In genomic region chr16:54077412-54077821, GRCh38 we compare ENCODE assay signal across 15 cellular contexts.
DNase-seq lines count a peak whose midpoint lies in the region; ATAC-seq and TF ChIP-seq lines count a peak whose summit lies in the region.
"Had no signal": no experiment of that assay in that cellular context is flagged by ENCODE, and none has a peak within 500 bp of the region (broad histone marks: within the 10 kb centered on the region; RNA-seq: fewer than 3 reads in every experiment).

No MANE protein-coding gene starts in this region.

- H3K4me2 ChIP-seq in osteoblast (ENCODE audit: insufficient read depth, low read length): peak overlapping the region; percentile 31

- no peaks in the 10 kb centered on the region for H3K9me3 Mint-ChIP-seq in endothelial cell (ENCODE audit: unreplicated experiment)
- no peaks in the 10 kb centered on the region for H3K9me3 Mint-ChIP-seq in activated naive CD8-positive, alpha-beta T cell treated with anti-CD3 and anti-CD28 coated beads for 36 hours
- H3K9me3 Mint-ChIP-seq: effector memory CD8-positive, alpha-beta T cell; stimulated activated naive CD8-positive, alpha-beta T cell treated with anti-CD3 and anti-CD28 coated beads, Interleukin-15, amount 100 ng/mL, for 72 hours had no signal

- no peaks in the 10 kb centered on the region for H3K79me2 ChIP-seq in osteoblast (ENCODE audit: insufficient read depth, low read length)

- peaks cover 12% of the 10 kb centered on the region for H3K4me1 Mint-ChIP-seq in endothelial cell (ENCODE audit: unreplicated experiment)
- no peaks in the 10 kb centered on the region for H3K4me1 Mint-ChIP-seq in activated naive CD8-positive, alpha-beta T cell treated with anti-CD3 and anti-CD28 coated beads for 36 hours
- H3K4me1 Mint-ChIP-seq: stimulated activated naive CD8-positive, alpha-beta T cell treated with anti-CD3 and anti-CD28 coated beads, Interleukin-15, amount 100 ng/mL, for 72 hours had no signal

- H3K4me3 ChIP-seq in Panc1 (ENCODE audit: low read depth in 2 of 2, low read length in 2 of 2) (no peak overlapping the region), osteoblast (ENCODE audit: insufficient read depth, low read length) (no peak overlapping the region), upper lobe of right lung (no peak overlapping the region), tibial nerve (no peak overlapping the region)

- TF ChIP-seq CTCF in Panc1 (IDR thresholded peaks at IDR 0.05): no peak
- TF ChIP-seq CTCF in endothelial cell (IDR thresholded peaks at IDR 0.05; ENCODE audit: unreplicated experiment): no peak
- no peak for TF ChIP-seq CTCF in osteoblast (IDR thresholded peaks at IDR 0.05; ENCODE audit: extremely low read depth, low read depth, low read length)
- TF ChIP-seq CTCF in upper lobe of right lung (IDR thresholded peaks at IDR 0.05): no peak
- TF ChIP-seq CTCF in tibial nerve (IDR thresholded peaks at IDR 0.05): no peak

- DNase-seq in GM03348 (ENCODE audit: low spot score) (peak; percentile 20), Panc1 (ENCODE audit: low read depth, low spot score) (peak; percentile 64), endothelial cell (ENCODE audit: low spot score) (peak; percentile 10), osteoblast (ENCODE audit: insufficient read length, low spot score, missing footprints) (peak; percentile 73), upper lobe of right lung (no peak), tibial nerve (ENCODE audit: low spot score in 2 of 2) (no peak), NCI-H1930 (lab: John Stamatoyannopoulos, UW) (no peak)
- DNase-seq in activated naive CD8-positive, alpha-beta T cell treated with anti-CD3 and anti-CD28 coated beads for 36 hours: no peak
- DNase-seq: activated CD4-positive, alpha-beta T cell treated with anti-CD3 and anti-CD28 coated beads for 4 hours; activated naive CD4-positive, alpha-beta T cell; effector memory CD8-positive, alpha-beta T cell; NCI-H2171; SHP77; stimulated activated CD4-positive, alpha-beta T cell treated with anti-CD3 and anti-CD28 coated beads, Interleukin-4, amount 100 ng/mL, for 1 hour; stimulated activated naive CD8-positive, alpha-beta T cell treated with anti-CD3 and anti-CD28 coated beads, Interleukin-15, amount 100 ng/mL, for 72 hours had no signal

- in situ Hi-C loops in Panc1 (cut with HindIII; ENCODE audit: low pct_unique_long_range_greater_than_20kb, low sequenced_read_pairs): no loop called here

- no peak overlapping the region for H3K4me3 Mint-ChIP-seq in endothelial cell (ENCODE audit: unreplicated experiment)
- no peak overlapping the region for H3K4me3 Mint-ChIP-seq in activated naive CD8-positive, alpha-beta T cell treated with anti-CD3 and anti-CD28 coated beads for 36 hours
- H3K4me3 Mint-ChIP-seq: effector memory CD8-positive, alpha-beta T cell; stimulated activated naive CD8-positive, alpha-beta T cell treated with anti-CD3 and anti-CD28 coated beads, Interleukin-15, amount 100 ng/mL, for 72 hours had no signal

- intact Hi-C loops in Panc1 (cut with micrococcal nuclease; ENCODE audit: unreplicated experiment): no loop called here
- intact Hi-C loops in upper lobe of right lung (cut with DNase I): no loop called here

- no peaks in the 10 kb centered on the region for H4K20me1 ChIP-seq in osteoblast (ENCODE audit: insufficient read depth, low read length)

- no peaks in the 10 kb centered on the region for H3K27me3 Mint-ChIP-seq in endothelial cell (ENCODE audit: unreplicated experiment)
- H3K27me3 Mint-ChIP-seq in activated naive CD8-positive, alpha-beta T cell treated with anti-CD3 and anti-CD28 coated beads for 36 hours: no peaks in the 10 kb centered on the region
- H3K27me3 Mint-ChIP-seq: effector memory CD8-positive, alpha-beta T cell; stimulated activated naive CD8-positive, alpha-beta T cell treated with anti-CD3 and anti-CD28 coated beads, Interleukin-15, amount 100 ng/mL, for 72 hours had no signal

- H3K27me3 ChIP-seq in Panc1 (ENCODE audit: control insufficient read depth, insufficient read depth, low read length) (no peaks in the 10 kb centered on the region), osteoblast (ENCODE audit: insufficient read depth, low read length) (no peaks in the 10 kb centered on the region), upper lobe of right lung (no peaks in the 10 kb centered on the region), tibial nerve (no peaks in the 10 kb centered on the region)

- CTCF ChIA-PET in Panc1 (lab: Charles Lee): no interaction called here

- H3K27ac ChIP-seq in Panc1 (ENCODE audit: low read length) (0 out of 2 replicates have a peak overlapping the region, but pooled peaks have one; percentile 25), osteoblast (ENCODE audit: low read depth, low read length) (peak overlapping the region; percentile 81), upper lobe of right lung (no peak overlapping the region), tibial nerve (no peak overlapping the region)

- no peaks in the 10 kb centered on the region for H3K36me3 Mint-ChIP-seq in endothelial cell (ENCODE audit: low read depth, unreplicated experiment)
- peaks cover 3% of the 10 kb centered on the region for H3K36me3 Mint-ChIP-seq in activated naive CD8-positive, alpha-beta T cell treated with anti-CD3 and anti-CD28 coated beads for 36 hours

- H3K4me1 ChIP-seq in Panc1 (ENCODE audit: control insufficient read depth, insufficient read depth, low read length) (peaks cover 6% of the 10 kb centered on the region), osteoblast (ENCODE audit: insufficient read depth, low read length) (peaks cover 27% of the 10 kb centered on the region), upper lobe of right lung (no peaks in the 10 kb centered on the region), tibial nerve (no peaks in the 10 kb centered on the region)

- no peaks in the 10 kb centered on the region for H3K36me3 ChIP-seq in Panc1 (ENCODE audit: control insufficient read depth, insufficient read depth, low read length)
- H3K36me3 ChIP-seq in osteoblast (ENCODE audit: insufficient read depth, low read length): no peaks in the 10 kb centered on the region
- no peaks in the 10 kb centered on the region for H3K36me3 ChIP-seq in upper lobe of right lung
- H3K36me3 ChIP-seq in tibial nerve: peaks cover 0 to 4% (median 0%) of the 10 kb centered on the region in 3 donors

- WGBS in tibial nerve, 2 donors: 65 to 79% methylated on average over 6 of the region's 6 CpGs

- no TSS peak for BruUV-seq in Panc1 (replicated peaks; lab: Mats Ljungman, UMichigan)

- H2AFZ ChIP-seq in osteoblast (ENCODE audit: low read length): peak overlapping the region; percentile 48

- POLR2A ChIA-PET in Panc1 (lab: Charles Lee): no interaction called here

- peak overlapping the region; percentile 3 for H3K27ac Mint-ChIP-seq in endothelial cell (ENCODE audit: unreplicated experiment)
- no peak overlapping the region for H3K27ac Mint-ChIP-seq in activated naive CD8-positive, alpha-beta T cell treated with anti-CD3 and anti-CD28 coated beads for 36 hours
- H3K27ac Mint-ChIP-seq: effector memory CD8-positive, alpha-beta T cell; stimulated activated naive CD8-positive, alpha-beta T cell treated with anti-CD3 and anti-CD28 coated beads, Interleukin-15, amount 100 ng/mL, for 72 hours had no signal

- no peak for TF ChIP-seq EP300 in tibial nerve (IDR thresholded peaks at IDR 0.05)

- H3K9me3 ChIP-seq in Panc1 (ENCODE audit: control insufficient read depth, insufficient read depth, low read depth, low read length) (no peaks in the 10 kb centered on the region), osteoblast (ENCODE audit: low read depth, low read length) (no peaks in the 10 kb centered on the region), upper lobe of right lung (no peaks in the 10 kb centered on the region), tibial nerve (no peaks in the 10 kb centered on the region)

- ATAC-seq in Panc1 (peak; percentile 74; the same call in 1 of the 2 replicates), upper lobe of right lung (no peak)
- ATAC-seq: effector memory CD8-positive, alpha-beta T cell; stimulated activated naive CD8-positive, alpha-beta T cell treated with anti-CD3 and anti-CD28 coated beads, Interleukin-15, amount 100 ng/mL, for 72 hours had no signal

- no peak for TF ChIP-seq POLR2A in tibial nerve (IDR thresholded peaks at IDR 0.05)

Comparison
In these comparisons a context has a peak if more than half of its experiments do, and no peak if none do; other contexts are left out.
1. DNase-seq: peak in GM03348 (single experiment), Panc1 (single experiment), endothelial cell (single experiment) and osteoblast (single experiment); none in activated naive CD8-positive, alpha-beta T cell treated with anti-CD3 and anti-CD28 coated beads for 36 hours (single experiment), upper lobe of right lung (single experiment), tibial nerve (0 of 2) and NCI-H1930 (0 of 2).
2. H3K27ac ChIP-seq: peak in Panc1 (single experiment) and osteoblast (single experiment); none in upper lobe of right lung (single experiment) and tibial nerve (0 of 4).